ENCODE assay signal across 8 cellular contexts in the genomic region with DNA sequence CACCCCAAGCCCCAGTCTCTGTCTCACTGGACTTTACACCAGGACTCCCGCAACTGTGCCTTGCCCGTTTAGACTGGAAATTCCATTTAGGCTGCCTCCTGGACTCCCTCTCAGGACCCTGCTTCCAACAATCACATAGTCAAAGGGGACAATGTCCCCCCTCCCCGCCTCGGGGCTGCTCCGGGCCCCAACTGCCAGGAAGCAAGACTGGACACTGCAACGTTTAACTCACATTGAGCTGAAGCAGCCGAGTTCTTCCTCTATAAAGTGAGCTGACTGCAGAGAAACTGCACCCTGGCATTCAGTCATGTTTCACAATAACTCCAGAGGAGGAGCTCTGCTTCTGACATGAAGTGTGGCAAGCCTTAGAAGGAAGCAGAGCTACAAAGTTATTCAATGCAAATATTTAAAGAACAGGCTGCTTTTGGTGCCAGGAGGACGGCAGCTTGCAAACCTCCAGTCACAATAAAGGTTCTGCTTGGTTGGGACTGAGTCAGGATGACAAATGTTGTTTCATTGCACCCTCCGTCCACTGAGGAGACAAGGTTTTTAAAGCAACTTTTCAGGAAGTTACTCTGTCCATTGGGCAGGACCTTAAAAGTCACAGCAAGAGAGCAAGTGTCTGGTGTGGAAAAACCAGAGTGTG. TPM values are rescaled to one million over a fixed set of nuclear protein-coding genes. Genes with fewer than 3 reads are reported as not detected.
A peak's percentile ranks its signal among the peaks of the same experiment; 100 is the strongest.
DNase-seq lines count a peak whose midpoint lies in the region; ATAC-seq and TF ChIP-seq lines count a peak whose summit lies in the region.

No MANE protein-coding gene starts in this region.

- peaks cover 63% of the 10 kb centered on the region for H3K4me1 ChIP-seq in mesodermal cell (ENCODE audit: control insufficient read depth, insufficient read depth, low read length, poor library complexity, severe bottlenecking)
- peaks cover 0 to 20% of the 10 kb centered on the region in 2 donors for H3K4me1 ChIP-seq in uterus

- 85% methylated on average over 7 of the region's 9 CpGs for WGBS in mesodermal cell (ENCODE audit: insufficient coverage in 2 of 2), 2 experiments

- no peaks in the 10 kb centered on the region for H3K27me3 ChIP-seq in uterus

- DNase-seq in COLO829 (ENCODE audit: low spot score): peak; percentile 54
- DNase-seq in NCI-H460 (ENCODE audit: extremely low read depth, low read depth): peak; percentile 49
- DNase-seq in dedifferentiated amniotic fluid mesenchymal stem cell (ENCODE audit: extremely low spot score): peak; percentile 91
- peak; percentile 46 to 66 for DNase-seq in uterus
- DNase-seq in NCI-H128 (lab: John Stamatoyannopoulos, UW; ENCODE audit: unreplicated experiment): no peak
- no peak for DNase-seq in stimulated activated CD4-positive, alpha-beta T cell treated with anti-CD3 and anti-CD28 coated beads, Interleukin-2, amount 100 ng/mL, for 48 hours

- H3K27ac ChIP-seq in mesodermal cell (ENCODE audit: low read depth, low read length, severe bottlenecking): peak overlapping the region; percentile 69
- peak overlapping the region; percentile 69 to 70 for H3K27ac ChIP-seq in uterus

- intact Hi-C loops in uterus (cut with DNase I; ENCODE audit: low total_unique reads): no loop called here

- TF ChIP-seq POLR2A in uterus (IDR thresholded peaks at IDR 0.05): peak; percentile 11 to 17

- peaks cover 24% of the 10 kb centered on the region for H3K36me3 ChIP-seq in mesodermal cell (ENCODE audit: control insufficient read depth, insufficient read depth, low read length)
- no peaks in the 10 kb centered on the region for H3K36me3 ChIP-seq in uterus

- ATAC-seq in GM21576 (IDR thresholded peaks at IDR 0.05; ENCODE audit: unreplicated experiment): no peak

- H3K9me3 ChIP-seq in mesodermal cell (ENCODE audit: control insufficient read depth, low read length) (peaks cover 6% of the 10 kb centered on the region), uterus (no peaks in the 10 kb centered on the region)

- TF ChIP-seq CTCF in uterus (IDR thresholded peaks at IDR 0.05): no peak

- no peak overlapping the region for H3K4me3 ChIP-seq in mesodermal cell (ENCODE audit: extremely low read depth, insufficient read depth, low read length, poor library complexity, severe bottlenecking)
- H3K4me3 ChIP-seq in uterus: no peak overlapping the region

RNA-seq across cellular contexts. Expression of a gene that starts 19.9 kb away (rescaled TPM):
- total RNA-seq in NCI-H460 (2014; rRNA removed; shearing (Covaris generic)): 29.9 and 31.5 TPM in 2 replicates
- 52.1 and 72.7 TPM in 2 replicates for polyA plus RNA-seq in NCI-H460 (2014; cell fraction: nucleus; rRNA removed)
- polyA plus RNA-seq in mesodermal cell (2013, experiment 1 of 2): 63.4 TPM
- 61.9 TPM for polyA plus RNA-seq in mesodermal cell (2013, experiment 2 of 2)
- total RNA-seq in uterus: 10 to 100 TPM; 34.4 to 66.1 (median 48.0) TPM

Comparison
In these comparisons a context has a peak if more than half of its experiments do, and no peak if none do; other contexts are left out.
1. DNase-seq: peak in COLO829 (single experiment), NCI-H460 (single experiment), dedifferentiated amniotic fluid mesenchymal stem cell (single experiment) and uterus (2 of 2); none in NCI-H128 (single experiment) and stimulated activated CD4-positive, alpha-beta T cell treated with anti-CD3 and anti-CD28 coated beads, Interleukin-2, amount 100 ng/mL, for 48 hours (0 of 2).